In the genomic region with DNA sequence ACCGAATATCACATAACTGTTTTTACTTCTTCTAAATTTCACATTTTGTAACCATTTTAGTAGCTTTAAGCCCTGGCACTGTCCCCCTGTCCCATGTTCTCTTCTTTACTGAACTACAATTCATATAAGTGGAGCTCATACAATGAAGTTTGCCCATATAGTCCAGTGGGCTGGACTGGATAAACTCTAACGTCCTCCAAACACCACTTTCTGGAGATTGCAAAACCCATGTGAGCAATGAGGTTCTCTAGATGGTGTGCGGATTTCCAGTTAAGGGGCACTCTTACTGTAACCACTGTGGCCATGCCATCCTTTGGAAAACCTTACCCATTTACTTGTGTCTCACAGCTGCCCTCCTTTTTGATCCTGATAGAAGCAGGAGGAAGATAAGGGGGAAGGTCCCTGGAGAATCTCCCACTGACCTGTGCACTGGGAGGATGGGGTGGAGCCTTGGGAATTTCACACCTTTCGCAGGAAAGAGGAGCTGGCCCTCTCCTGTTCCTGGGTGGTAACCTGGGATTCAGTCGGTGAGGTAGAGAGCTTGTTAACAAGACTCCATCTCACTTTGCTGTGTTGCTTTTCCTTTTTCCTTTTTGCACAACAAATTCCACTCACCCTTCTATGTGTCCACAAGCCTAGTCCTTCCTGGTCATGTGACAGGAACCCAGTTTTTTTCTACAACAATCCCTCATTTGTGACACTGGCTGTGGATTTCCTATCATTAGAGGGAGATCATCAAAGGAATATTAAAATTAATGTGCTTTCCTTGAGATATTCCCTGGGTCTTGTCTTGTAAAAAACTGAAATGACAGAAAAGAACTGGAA, we compare ENCODE assay signal across 20 cellular contexts.
DNase-seq lines count a peak whose midpoint lies in the region; ATAC-seq, FAIRE-seq and TF ChIP-seq lines count a peak whose summit lies in the region.
"Had no signal": no experiment of that assay in that cellular context is flagged by ENCODE, and none has a peak within 500 bp of the region (broad histone marks: within the 10 kb centered on the region; RNA-seq: fewer than 3 reads in every experiment).

No MANE protein-coding gene starts in this region.

- peaks cover 76% of the 10 kb centered on the region for H3K36me3 Mint-ChIP-seq in activated CD4-positive, alpha-beta T cell treated with anti-CD3 and anti-CD28 coated beads for 36 hours (ENCODE audit: low read depth)
- no peaks in the 10 kb centered on the region for H3K36me3 Mint-ChIP-seq in effector memory CD8-positive, alpha-beta T cell (ENCODE audit: insufficient read depth)
- H3K36me3 Mint-ChIP-seq: immature natural killer cell had no signal

- intact Hi-C loops in activated CD4-positive, alpha-beta T cell treated with anti-CD3 and anti-CD28 coated beads for 36 hours (cut with DNase I, micrococcal nuclease) = loop anchor here (2.0 to 10.0 kb wide), 3 partner anchors 25 to 267 kb away; no protein-coding TSS in a partner anchor
- intact Hi-C loops in Panc1 (cut with micrococcal nuclease; ENCODE audit: unreplicated experiment) (no loop called here), spleen (cut with DNase I; ENCODE audit: low total_unique reads) (no loop called here)

- peaks cover 92% of the 10 kb centered on the region for H3K4me1 Mint-ChIP-seq in activated CD4-positive, alpha-beta T cell treated with anti-CD3 and anti-CD28 coated beads for 36 hours
- peaks cover 22 to 51% of the 10 kb centered on the region in 2 donors for H3K4me1 Mint-ChIP-seq in effector memory CD8-positive, alpha-beta T cell (ENCODE audit: low read depth in 2 of 2)

- H3K9me3 ChIP-seq in Panc1 (ENCODE audit: control insufficient read depth, insufficient read depth, low read depth, low read length) (no peaks in the 10 kb centered on the region), spleen (no peaks in the 10 kb centered on the region)
- H3K9me3 ChIP-seq: stomach had no signal

- H3K27ac Mint-ChIP-seq in activated CD4-positive, alpha-beta T cell treated with anti-CD3 and anti-CD28 coated beads for 36 hours = peak overlapping the region; percentile 91
- peak overlapping the region; percentile 21 to 82 for H3K27ac Mint-ChIP-seq in effector memory CD8-positive, alpha-beta T cell
- H3K27ac Mint-ChIP-seq: activated naive CD8-positive, alpha-beta T cell treated with anti-CD3 and anti-CD28 coated beads, Interleukin-2, amount 10 ng/mL, durations not matched to agents 7 days and 5 days had no signal

- in situ Hi-C loops in Panc1 (cut with HindIII; ENCODE audit: low pct_unique_long_range_greater_than_20kb, low sequenced_read_pairs) = no loop called here

- FAIRE-seq in RCC 7860 (lab: Jason Lieb, UNC) = no peak
- FAIRE-seq: endothelial cell of umbilical vein had no signal

- CTCF ChIA-PET in activated CD4-positive, alpha-beta T cell treated with anti-CD3 and anti-CD28 coated beads for 36 hours (lab: Charles Lee) = interaction anchor here (0.8 to 12.2 kb wide), 5 partner anchors 16 to 119 kb away, joined by 3 to 113 read pairs (median 5); no protein-coding TSS in a partner anchor
- CTCF ChIA-PET in Panc1 (lab: Charles Lee) = no interaction called here

- 79 to 90% (median 86%) methylated on average over 5 of the region's 5 CpGs for WGBS in spleen, 5 donors

- no peaks in the 10 kb centered on the region for H3K27me3 ChIP-seq in Panc1 (ENCODE audit: control insufficient read depth, insufficient read depth, low read length)
- H3K27me3 ChIP-seq in spleen (replicated peaks in 1 of 7) = no peaks in the 10 kb centered on the region
- H3K27me3 ChIP-seq: stomach had no signal

- H3K4me1 ChIP-seq in Panc1 (ENCODE audit: control insufficient read depth, insufficient read depth, low read length) (peaks cover 65% of the 10 kb centered on the region), spleen (peaks cover 31 to 90% (median 63%) of the 10 kb centered on the region in 6 donors)

- no peaks in the 10 kb centered on the region for H3K27me3 Mint-ChIP-seq in activated CD4-positive, alpha-beta T cell treated with anti-CD3 and anti-CD28 coated beads for 36 hours
- no peaks in the 10 kb centered on the region for H3K27me3 Mint-ChIP-seq in effector memory CD8-positive, alpha-beta T cell
- H3K27me3 Mint-ChIP-seq: activated naive CD8-positive, alpha-beta T cell treated with anti-CD3 and anti-CD28 coated beads, Interleukin-2, amount 10 ng/mL, durations not matched to agents 7 days and 5 days; CD8-positive, alpha-beta memory T cell had no signal

- POLR2A ChIA-PET in activated CD4-positive, alpha-beta T cell treated with anti-CD3 and anti-CD28 coated beads for 36 hours (lab: Charles Lee) = interaction anchor here (0.6 to 5.7 kb wide), 9 partner anchors 16 to 1016 kb away, joined by 4 to 45 read pairs (median 6); no protein-coding TSS in a partner anchor
- POLR2A ChIA-PET in Panc1 (lab: Charles Lee) = no interaction called here

- no peaks in the 10 kb centered on the region for H3K36me3 ChIP-seq in Panc1 (ENCODE audit: control insufficient read depth, insufficient read depth, low read length)
- H3K36me3 ChIP-seq in spleen = no peaks in the 10 kb centered on the region
- H3K36me3 ChIP-seq: stomach had no signal

- H3K4me3 Mint-ChIP-seq in activated CD4-positive, alpha-beta T cell treated with anti-CD3 and anti-CD28 coated beads for 36 hours = peak overlapping the region; percentile 13
- H3K4me3 Mint-ChIP-seq in effector memory CD8-positive, alpha-beta T cell = no peak overlapping the region
- H3K4me3 Mint-ChIP-seq: activated naive CD8-positive, alpha-beta T cell treated with anti-CD3 and anti-CD28 coated beads, Interleukin-2, amount 10 ng/mL, durations not matched to agents 7 days and 5 days; immature natural killer cell had no signal

- H3K9me3 Mint-ChIP-seq in activated CD4-positive, alpha-beta T cell treated with anti-CD3 and anti-CD28 coated beads for 36 hours (ENCODE audit: low read depth) = peaks cover 10% of the 10 kb centered on the region
- H3K9me3 Mint-ChIP-seq in effector memory CD8-positive, alpha-beta T cell = no peaks in the 10 kb centered on the region
- H3K9me3 Mint-ChIP-seq: CD8-positive, alpha-beta memory T cell; immature natural killer cell had no signal

- BruUV-seq in Panc1 (replicated peaks; lab: Mats Ljungman, UMichigan) = no TSS peak

- no peak for TF ChIP-seq CTCF in Panc1 (IDR thresholded peaks at IDR 0.05)
- no peak for TF ChIP-seq CTCF in spleen (IDR thresholded peaks at IDR 0.05 in 8 of 11, conservative IDR thresholded peaks at IDR 0.05 in 3 of 11)

- DNase-seq in activated CD4-positive, alpha-beta T cell treated with anti-CD3 and anti-CD28 coated beads for 36 hours = no peak
- no peak for DNase-seq in activated CD4-positive, alpha-beta T cell treated with anti-CD3 and anti-CD28 coated beads for 48 hours
- DNase-seq in Panc1 (ENCODE audit: low read depth, low spot score) (no peak), spleen (no peak), amygdala (lab: John Stamatoyannopoulos, UW) (no peak), pons (ENCODE audit: low spot score) (no peak), RCC 7860 (ENCODE audit: low spot score) (no peak)
- no peak for DNase-seq in effector memory CD8-positive, alpha-beta T cell
- DNase-seq: activated CD4-positive, alpha-beta T cell treated with anti-CD3 and anti-CD28 coated beads, Interleukin-2, amount 50 U/mL, for 48 hours; activated naive CD8-positive, alpha-beta T cell treated with anti-CD3 and anti-CD28 coated beads, Interleukin-2, amount 10 ng/mL, durations not matched to agents 7 days and 5 days; CD8-positive, alpha-beta memory T cell; cerebellar nuclear complex; immature natural killer cell; Karpas-422; NK-92 treated with Interleukin-12 subunit alpha and Interleukin-12 subunit beta, amount 100 ng/mL, for 24 hours; SIG-M5; stomach had no signal

- H3K4me3 ChIP-seq in Panc1 (ENCODE audit: low read depth in 2 of 2, low read length in 2 of 2) = no peak overlapping the region
- H3K4me3 ChIP-seq in spleen = no peak overlapping the region
- H3K4me3 ChIP-seq: skin epidermis, stomach had no signal

- no peak for TF ChIP-seq POLR2A in spleen (IDR thresholded peaks at IDR 0.05)

- no peak for ATAC-seq in activated CD4-positive, alpha-beta T cell treated with anti-CD3 and anti-CD28 coated beads for 36 hours
- ATAC-seq in Panc1 = no peak
- no peak for ATAC-seq in effector memory CD8-positive, alpha-beta T cell (replicated peaks)
- ATAC-seq: HCT116 had no signal

- H3K27ac ChIP-seq in Panc1 (ENCODE audit: low read length) (peak overlapping the region; percentile 45; the same call in 1 of the 2 replicates), spleen (peak overlapping the region in 7 of 8 donors; percentile 7 to 90 (median 87))

Comparison
In these comparisons a context has a peak if more than half of its experiments do, and no peak if none do; other contexts are left out.
1. intact Hi-C loops: an anchor here in activated CD4-positive, alpha-beta T cell treated with anti-CD3 and anti-CD28 coated beads for 36 hours (2.0 to 10.0 kb wide); none called in Panc1 and spleen.